25 cellular contexts compared by ENCODE assay signal in genomic region chr3:2927252-2927651, GRCh38.
DNase-seq lines count a peak whose midpoint lies in the region; ATAC-seq, FAIRE-seq and TF ChIP-seq lines count a peak whose summit lies in the region.
"Had no signal": no experiment of that assay in that cellular context is flagged by ENCODE, and none has a peak within 500 bp of the region (broad histone marks: within the 10 kb centered on the region; RNA-seq: fewer than 3 reads in every experiment).

No MANE protein-coding gene starts in this region.

- H3K27me3 Mint-ChIP-seq in activated naive CD4-positive, alpha-beta T cell treated with anti-CD3 and anti-CD28 coated beads, Interleukin-2, amount 10 ng/mL, durations not matched to agents 7 days and 5 days = peaks cover 4% of the 10 kb centered on the region
- H3K27me3 Mint-ChIP-seq in activated CD4-positive, alpha-beta T cell treated with anti-CD3 and anti-CD28 coated beads, Interleukin-2, amount 10 ng/mL, durations not matched to agents 7 days and 5 days = peaks cover 7% of the 10 kb centered on the region

- no peaks in the 10 kb centered on the region for H3K9me3 Mint-ChIP-seq in activated naive CD4-positive, alpha-beta T cell treated with anti-CD3 and anti-CD28 coated beads, Interleukin-2, amount 10 ng/mL, durations not matched to agents 7 days and 5 days
- no peaks in the 10 kb centered on the region for H3K9me3 Mint-ChIP-seq in activated CD4-positive, alpha-beta T cell treated with anti-CD3 and anti-CD28 coated beads, Interleukin-2, amount 10 ng/mL, durations not matched to agents 7 days and 5 days
- H3K9me3 Mint-ChIP-seq: CD4-positive, alpha-beta T cell; T-helper 2 cell treated with Interferon-gamma antibody and Interleukin-4, amounts not matched to agents 5 μg/mL and 100 μg/mL, for 36 hours had no signal

- FAIRE-seq in GM12891 (lab: Jason Lieb, UNC) = peak; percentile 13
- FAIRE-seq: H54 had no signal

- POLR2A ChIA-PET in activated CD4-positive, alpha-beta T cell treated with anti-CD3 and anti-CD28 coated beads, Interleukin-2, amount 10 ng/mL, durations not matched to agents 7 days and 5 days (lab: Charles Lee) = no interaction called here

- intact Hi-C loops in colonic mucosa (cut with DNase I) = no loop called here

- no peak overlapping the region for H3K27ac Mint-ChIP-seq in activated naive CD4-positive, alpha-beta T cell treated with anti-CD3 and anti-CD28 coated beads, Interleukin-2, amount 10 ng/mL, durations not matched to agents 7 days and 5 days
- H3K27ac Mint-ChIP-seq in activated CD4-positive, alpha-beta T cell treated with anti-CD3 and anti-CD28 coated beads, Interleukin-2, amount 10 ng/mL, durations not matched to agents 7 days and 5 days = no peak overlapping the region
- H3K27ac Mint-ChIP-seq: CD4-positive, alpha-beta T cell; T-helper 2 cell treated with Interferon-gamma antibody and Interleukin-4, amounts not matched to agents 5 μg/mL and 100 μg/mL, for 36 hours had no signal

- TF ChIP-seq POLR2A in GM12891 (IDR thresholded peaks at IDR 0.05; ENCODE audit: low read depth, low read length) = no peak

- no peaks in the 10 kb centered on the region for H3K36me3 ChIP-seq in colonic mucosa
- H3K36me3 ChIP-seq: BLaER1 treated with 17β-estradiol and CSF1 and Interleukin-3, amounts not matched to agents 10 nM and 100 nM; Peyer's patch had no signal

- no peaks in the 10 kb centered on the region for H3K27me3 ChIP-seq in colonic mucosa
- H3K27me3 ChIP-seq: BLaER1 treated with 17β-estradiol and CSF1 and Interleukin-3, amounts not matched to agents 10 nM and 100 nM; Peyer's patch had no signal

- no peak for DNase-seq in GM12891 (ENCODE audit: insufficient read length, low spot score)
- DNase-seq in NAMALWA (ENCODE audit: low spot score) = peak; percentile 9
- DNase-seq in activated naive CD4-positive, alpha-beta T cell treated with anti-CD3 and anti-CD28 coated beads, Interleukin-2, amount 10 ng/mL, durations not matched to agents 7 days and 5 days = no peak
- DNase-seq in colonic mucosa = no peak
- no peak for DNase-seq in NCI-H1436 (lab: John Stamatoyannopoulos, UW)
- DNase-seq in activated CD4-positive, alpha-beta T cell treated with anti-CD3 and anti-CD28 coated beads, Interleukin-2, amount 10 ng/mL, durations not matched to agents 7 days and 5 days = no peak
- DNase-seq: CD4-positive, alpha-beta T cell; DMS53; MM.1S; NCI-H1048; NCI-H1417; NCI-H187; NCI-H2081 treated with DMSO at 0.1 percent for 48 hours; NCI-H524; NCI-H748 treated with DMSO at 0.1 percent for 48 hours; NK-92 treated with Interleukin-12 subunit alpha and Interleukin-12 subunit beta, amount 100 ng/mL, for 24 hours; Peyer's patch; SHP77 treated with DMSO at 0.1 percent for 48 hours; T-helper 1 cell had no signal

- H3K4me3 Mint-ChIP-seq in activated naive CD4-positive, alpha-beta T cell treated with anti-CD3 and anti-CD28 coated beads, Interleukin-2, amount 10 ng/mL, durations not matched to agents 7 days and 5 days = no peak overlapping the region
- no peak overlapping the region for H3K4me3 Mint-ChIP-seq in activated CD4-positive, alpha-beta T cell treated with anti-CD3 and anti-CD28 coated beads, Interleukin-2, amount 10 ng/mL, durations not matched to agents 7 days and 5 days
- H3K4me3 Mint-ChIP-seq: CD4-positive, alpha-beta T cell; T-helper 2 cell treated with Interferon-gamma antibody and Interleukin-4, amounts not matched to agents 5 μg/mL and 100 μg/mL, for 36 hours had no signal

- ATAC-seq in GM19351 (IDR thresholded peaks at IDR 0.05; ENCODE audit: unreplicated experiment) = peak; percentile 45
- peak; percentile 46 for ATAC-seq in HG03342 (IDR thresholded peaks at IDR 0.05; ENCODE audit: unreplicated experiment)

- no peak for TF ChIP-seq CTCF in colonic mucosa (IDR thresholded peaks at IDR 0.05)

- no peak overlapping the region for H3K9ac ChIP-seq in colonic mucosa (ENCODE audit: low read depth in 2 of 2, low read length in 2 of 2)
- H3K9ac ChIP-seq: BLaER1 treated with 17β-estradiol and CSF1 and Interleukin-3, amounts not matched to agents 10 nM and 100 nM had no signal

- no peaks in the 10 kb centered on the region for H3K36me3 Mint-ChIP-seq in activated naive CD4-positive, alpha-beta T cell treated with anti-CD3 and anti-CD28 coated beads, Interleukin-2, amount 10 ng/mL, durations not matched to agents 7 days and 5 days
- H3K36me3 Mint-ChIP-seq in activated CD4-positive, alpha-beta T cell treated with anti-CD3 and anti-CD28 coated beads, Interleukin-2, amount 10 ng/mL, durations not matched to agents 7 days and 5 days (ENCODE audit: low read depth) = no peaks in the 10 kb centered on the region

- no peaks in the 10 kb centered on the region for H3K4me1 ChIP-seq in colonic mucosa
- H3K4me1 ChIP-seq: Peyer's patch had no signal

- no peaks in the 10 kb centered on the region for H3K4me1 Mint-ChIP-seq in activated naive CD4-positive, alpha-beta T cell treated with anti-CD3 and anti-CD28 coated beads, Interleukin-2, amount 10 ng/mL, durations not matched to agents 7 days and 5 days
- no peaks in the 10 kb centered on the region for H3K4me1 Mint-ChIP-seq in activated CD4-positive, alpha-beta T cell treated with anti-CD3 and anti-CD28 coated beads, Interleukin-2, amount 10 ng/mL, durations not matched to agents 7 days and 5 days

- H3K9me3 ChIP-seq in colonic mucosa = no peaks in the 10 kb centered on the region
- H3K9me3 ChIP-seq: Peyer's patch had no signal

- no peak overlapping the region for H3K4me3 ChIP-seq in colonic mucosa
- H3K4me3 ChIP-seq: BLaER1 treated with 17β-estradiol and CSF1 and Interleukin-3, amounts not matched to agents 10 nM and 100 nM; Peyer's patch had no signal

- CTCF ChIA-PET in activated naive CD4-positive, alpha-beta T cell treated with anti-CD3 and anti-CD28 coated beads, Interleukin-2, amount 10 ng/mL, durations not matched to agents 7 days and 5 days (lab: Charles Lee) = no interaction called here
- CTCF ChIA-PET in activated CD4-positive, alpha-beta T cell treated with anti-CD3 and anti-CD28 coated beads, Interleukin-2, amount 10 ng/mL, durations not matched to agents 7 days and 5 days (lab: Charles Lee) = no interaction called here

- H3K27ac ChIP-seq in colonic mucosa = no peak overlapping the region
- H3K27ac ChIP-seq: BLaER1 treated with 17β-estradiol and CSF1 and Interleukin-3, amounts not matched to agents 10 nM and 100 nM; HL-60; Peyer's patch had no signal

TF ChIP-seq in GM12891, 5 proteins besides CTCF, POLR2A, EP300 and RAD21:
- TF ChIP-seq PAX5 (IDR thresholded peaks at IDR 0.05; ENCODE audit: insufficient read depth, low read length, severe bottlenecking) (no peak), TAF1 (IDR thresholded peaks at IDR 0.05; ENCODE audit: low read depth, low read length) (no peak), POU2F2 (IDR thresholded peaks at IDR 0.05; ENCODE audit: low read depth, low read length) (no peak), POLR2AphosphoS5 (IDR thresholded peaks at IDR 0.05; ENCODE audit: low read depth, low read length) (no peak), SPI1 (IDR thresholded peaks at IDR 0.05; ENCODE audit: low read depth, low read length) (no peak)
